Comparison of ENCODE assay signal across 21 cellular contexts in the genomic region with DNA sequence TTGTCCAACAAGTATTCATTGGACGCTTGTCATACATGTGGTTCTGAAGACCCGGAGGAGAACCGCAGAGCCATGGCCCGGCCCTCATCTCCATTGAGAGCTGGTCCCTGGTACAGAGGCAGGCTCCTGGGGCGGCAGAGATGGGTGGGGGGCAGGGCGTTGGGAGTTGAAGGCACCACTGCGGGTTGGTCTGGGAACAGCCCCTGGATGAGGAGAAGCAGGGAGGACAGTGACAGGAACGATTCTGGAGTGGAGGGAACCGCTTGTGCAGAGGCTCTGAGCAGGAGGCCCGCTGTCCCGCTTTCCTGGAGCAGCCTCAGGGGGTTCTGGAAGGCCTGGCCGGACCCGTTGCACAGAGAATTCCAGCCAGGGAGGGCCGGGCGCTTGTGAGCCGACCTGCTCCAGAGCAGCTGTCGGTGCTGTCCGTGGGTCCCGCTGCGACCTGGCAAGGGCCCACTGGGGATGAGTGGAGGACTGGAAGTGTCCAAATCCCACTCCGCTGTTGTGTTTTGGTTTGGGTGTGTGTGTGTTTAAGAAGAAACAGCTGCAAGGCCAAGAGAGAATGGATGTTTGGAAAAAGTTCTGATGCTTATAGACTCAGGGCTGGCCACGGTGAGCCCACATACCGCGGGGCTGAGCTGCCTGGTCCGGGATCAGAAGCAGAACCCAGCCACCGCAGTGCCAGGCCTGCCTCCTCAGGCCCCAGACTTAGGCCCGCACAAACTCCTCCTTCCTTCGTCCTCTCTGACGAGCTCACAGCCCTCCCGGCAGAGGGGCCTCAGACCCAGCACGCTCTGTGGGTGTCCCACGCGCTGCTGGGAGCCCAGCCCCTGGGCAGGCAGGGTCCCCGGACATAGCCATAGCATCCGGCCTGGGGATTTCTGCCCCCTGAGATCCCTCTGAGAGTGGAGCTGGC.
DNase-seq lines count a peak whose midpoint lies in the region; TF ChIP-seq lines count a peak whose summit lies in the region.
"Had no signal": no experiment of that assay in that cellular context is flagged by ENCODE, and none has a peak within 500 bp of the region (broad histone marks: within the 10 kb centered on the region; RNA-seq: fewer than 3 reads in every experiment).

No MANE protein-coding gene starts in this region.

- H2BK120ac ChIP-seq in neuronal stem cell (ENCODE audit: low read depth, low read length): no peak overlapping the region

- H2AFZ ChIP-seq in neuronal stem cell (ENCODE audit: low read length): no peak overlapping the region

- H3K27ac ChIP-seq in SJCRH30: peak overlapping the region; percentile 14; the same call in 1 of the 2 replicates
- peak overlapping the region; percentile 92 for H3K27ac ChIP-seq in left ventricle myocardium inferior (replicated peaks)
- no peak overlapping the region for H3K27ac ChIP-seq in neuronal stem cell (replicated peaks; ENCODE audit: low read length)
- H3K27ac ChIP-seq: left lung had no signal

- H3K4me1 Mint-ChIP-seq in type B pancreatic cell (ENCODE audit: unreplicated experiment): no peaks in the 10 kb centered on the region
- H3K4me1 Mint-ChIP-seq: B cell; stimulated activated memory B cell treated with anti-CD40 and anti-IgM and Interleukin-4, amounts not matched to agents 10 μg/mL and 1 μg/mL and 100 μg/mL, for 72 hours had no signal

- no peak overlapping the region for H3K9ac ChIP-seq in neuronal stem cell (ENCODE audit: low read depth, low read length, poor library complexity)

- no peak overlapping the region for H3K4me3 Mint-ChIP-seq in type B pancreatic cell
- H3K4me3 Mint-ChIP-seq: activated naive CD8-positive, alpha-beta T cell; activated T-helper 1 cell treated with anti-CD3 and anti-CD28 coated beads, Interleukin-12 subunit alpha, Interleukin-12 subunit beta, Interleukin-2, Interleukin-4 antibody, amounts not matched to agents 30 ng/mL and 10 ng/mL and 1 ng/mL, durations not matched to agents 14 hours and 24 hours and 36 hours; B cell; stimulated activated memory B cell treated with anti-CD40 and anti-IgM and Interleukin-4, amounts not matched to agents 10 μg/mL and 1 μg/mL and 100 μg/mL, for 72 hours had no signal

- H2AK5ac ChIP-seq in neuronal stem cell (ENCODE audit: low read depth, low read length): peak overlapping the region; percentile 1

- H4K8ac ChIP-seq in neuronal stem cell (ENCODE audit: low read depth, low read length): no peak overlapping the region

- no peak for TF ChIP-seq CTCF in left ventricle myocardium inferior (IDR thresholded peaks at IDR 0.05; ENCODE audit: borderline replicate concordance)
- TF ChIP-seq CTCF in type B pancreatic cell (conservative IDR thresholded peaks at IDR 0.05): no peak

- intact Hi-C loops in left ventricle myocardium inferior (cut with micrococcal nuclease): no loop called here

- H3K4me2 ChIP-seq in neuronal stem cell (ENCODE audit: insufficient read depth, low read length, poor library complexity, severe bottlenecking): no peak overlapping the region

- peak overlapping the region; percentile 60 for H3K18ac ChIP-seq in neuronal stem cell (ENCODE audit: low read length)

- H3K4me3 ChIP-seq in SJCRH30 (no peak overlapping the region; the same call in 1 of the 2 replicates), left ventricle myocardium inferior (no peak overlapping the region), neuronal stem cell (ENCODE audit: low read length in 2 of 2) (no peak overlapping the region)
- H3K4me3 ChIP-seq: left lung, thyroid gland had no signal

- H2BK15ac ChIP-seq in neuronal stem cell (ENCODE audit: low read length): no peak overlapping the region

- H2BK5ac ChIP-seq in neuronal stem cell (ENCODE audit: low read length): no peak overlapping the region

- no peak overlapping the region for H3K4ac ChIP-seq in neuronal stem cell (ENCODE audit: low read length)

- H2BK12ac ChIP-seq in neuronal stem cell (ENCODE audit: low read length): no peak overlapping the region

- H3K27me3 ChIP-seq in SJCRH30: no peaks in the 10 kb centered on the region
- H3K27me3 ChIP-seq in left ventricle myocardium inferior (ENCODE audit: low read depth): no peaks in the 10 kb centered on the region
- no peaks in the 10 kb centered on the region for H3K27me3 ChIP-seq in neuronal stem cell (ENCODE audit: control insufficient read depth in 3 of 3, insufficient read depth in 3 of 3, low read depth in 1 of 3, low read length in 3 of 3)
- H3K27me3 ChIP-seq: thyroid gland had no signal

- H3K79me1 ChIP-seq in neuronal stem cell (ENCODE audit: low read depth, low read length): no peaks in the 10 kb centered on the region

- H3K23ac ChIP-seq in neuronal stem cell (ENCODE audit: low read depth, low read length, poor library complexity): peak overlapping the region; percentile 31

- no peak overlapping the region for H3K27ac Mint-ChIP-seq in type B pancreatic cell
- H3K27ac Mint-ChIP-seq: activated naive CD8-positive, alpha-beta T cell; activated T-helper 1 cell treated with anti-CD3 and anti-CD28 coated beads, Interleukin-12 subunit alpha, Interleukin-12 subunit beta, Interleukin-2, Interleukin-4 antibody, amounts not matched to agents 30 ng/mL and 10 ng/mL and 1 ng/mL, durations not matched to agents 14 hours and 24 hours and 36 hours; B cell; stimulated activated memory B cell treated with anti-CD40 and anti-IgM and Interleukin-4, amounts not matched to agents 10 μg/mL and 1 μg/mL and 100 μg/mL, for 72 hours had no signal

- peaks cover 1% of the 10 kb centered on the region for H3K9me3 Mint-ChIP-seq in type B pancreatic cell

- H3K27me3 Mint-ChIP-seq in type B pancreatic cell: no peaks in the 10 kb centered on the region

- H3K36me3 ChIP-seq in SJCRH30 (no peaks in the 10 kb centered on the region), left ventricle myocardium inferior (no peaks in the 10 kb centered on the region), neuronal stem cell (replicated peaks in 1 of 2; ENCODE audit: control insufficient read depth in 2 of 2, insufficient read depth in 2 of 2, low read length in 2 of 2) (no peaks in the 10 kb centered on the region)
- H3K36me3 ChIP-seq: left lung, thyroid gland had no signal

- WGBS in neuronal stem cell (ENCODE audit: extremely low coverage in 2 of 2, insufficient read length in 2 of 2, insufficient replicate concordance in 1 of 2), 2 donors: no CpG with 5 or more reads among the region's 35 CpGs

- H3K14ac ChIP-seq in neuronal stem cell (ENCODE audit: low read length): no peak overlapping the region

- DNase-seq in SJCRH30: peak; percentile 45 to 64
- peak; percentile 71 for DNase-seq in left ventricle myocardium inferior
- DNase-seq in neuronal stem cell (ENCODE audit: low spot score): no peak
- peak; percentile 61 for DNase-seq in type B pancreatic cell (ENCODE audit: extremely low spot score, unreplicated experiment)
- DNase-seq in NCI-H2081 (lab: John Stamatoyannopoulos, UW): no peak
- DNase-seq in medulla oblongata (ENCODE audit: extremely low spot score): no peak
- DNase-seq in HUDEP-2 (lab: John Stamatoyannopoulos, UW; ENCODE audit: unreplicated experiment in 76 of 76): no peak
- DNase-seq: activated CD4-positive, CD25-positive, alpha-beta regulatory T cell treated with anti-CD3 and anti-CD28 coated beads, Interleukin-2, amount 50 U/mL, for 72 hours; Caco-2; effector memory CD4-positive, alpha-beta T cell; NCI-H1105 treated with DMSO at 0.1 percent for 48 hours; NCI-H2107; NCI-H510A; stimulated activated CD4-positive, alpha-beta T cell treated with anti-CD3 and anti-CD28 coated beads, Interleukin-1b, Interleukin-23, amount 100 ng/mL, for 48 hours; T-helper 9 cell; thyroid gland had no signal

- no peak overlapping the region for H4K91ac ChIP-seq in neuronal stem cell (ENCODE audit: low read depth, low read length, poor library complexity)

- no peaks in the 10 kb centered on the region for H3K36me3 Mint-ChIP-seq in type B pancreatic cell
- H3K36me3 Mint-ChIP-seq: activated naive CD8-positive, alpha-beta T cell; stimulated activated memory B cell treated with anti-CD40 and anti-IgM and Interleukin-4, amounts not matched to agents 10 μg/mL and 1 μg/mL and 100 μg/mL, for 72 hours had no signal

- H3K9me3 ChIP-seq in SJCRH30 (replicated peaks) (no peaks in the 10 kb centered on the region), left ventricle myocardium inferior (replicated peaks) (no peaks in the 10 kb centered on the region), neuronal stem cell (replicated peaks in 1 of 2; ENCODE audit: control insufficient read depth in 2 of 2, insufficient read depth in 1 of 2, low read depth in 1 of 2, low read length in 2 of 2) (peaks cover 3% of the 10 kb centered on the region in 2 donors)
- H3K9me3 ChIP-seq: Caco-2, left lung, thyroid gland had no signal

- H3K4me1 ChIP-seq in SJCRH30 (peaks cover 39% of the 10 kb centered on the region), left ventricle myocardium inferior (peaks cover 45% of the 10 kb centered on the region), neuronal stem cell (ENCODE audit: control insufficient read depth in 2 of 2, insufficient read depth in 1 of 2, low read depth in 1 of 2, low read length in 2 of 2) (peaks cover 0 to 4% of the 10 kb centered on the region in 2 donors)
- H3K4me1 ChIP-seq: Caco-2 had no signal

Comparison
In these comparisons a context has a peak if more than half of its experiments do, and no peak if none do; other contexts are left out.
1. DNase-seq: peak in SJCRH30 (2 of 2), left ventricle myocardium inferior (single experiment) and type B pancreatic cell (single experiment); none in neuronal stem cell (single experiment), NCI-H2081 (0 of 2), medulla oblongata (single experiment) and HUDEP-2 (0 of 76).